Comparison of ENCODE assay signal across 8 cellular contexts in the genomic region with DNA sequence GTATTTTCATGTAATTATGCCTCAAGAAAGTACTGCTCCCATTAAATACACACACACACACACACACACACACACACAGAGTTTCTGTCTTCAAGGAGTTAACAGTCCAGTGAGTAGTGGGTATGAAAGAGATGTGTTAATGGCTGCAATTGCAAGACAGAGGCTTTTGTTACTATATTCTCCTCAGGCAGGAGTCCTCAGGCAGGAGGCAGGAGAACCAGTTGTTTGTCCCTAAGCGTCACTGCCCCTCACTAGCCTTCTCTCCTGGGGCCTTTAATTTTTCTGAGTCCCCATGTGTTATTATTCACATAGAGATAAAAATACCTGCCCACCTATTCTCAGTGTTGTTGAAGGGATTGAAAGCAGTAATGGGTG. TPM values are rescaled to one million over a fixed set of nuclear protein-coding genes. Genes with fewer than 3 reads are reported as not detected.
DNase-seq lines count a peak whose midpoint lies in the region; ATAC-seq, FAIRE-seq and TF ChIP-seq lines count a peak whose summit lies in the region.

No MANE protein-coding gene starts in this region.

- CTCF ChIA-PET in activated CD8-positive, alpha-beta T cell treated with anti-CD3 and anti-CD28 coated beads for 36 hours (lab: Charles Lee): interaction anchor here (0.7 to 5.2 kb wide), 18 partner anchors 8 to 823 kb away, joined by 3 to 259 read pairs (median 3); no protein-coding TSS in a partner anchor
- CTCF ChIA-PET in HepG2 (lab: Yijun Ruan, JAX; ENCODE audit: low intra/inter-chr PET ratio, low total read pairs): interaction anchor here (0.8 to 7.7 kb wide), 32 partner anchors 11 to 511 kb away, joined by 3 to 200 read pairs (median 8); partner anchors contain the start of genes ABHD4, AJUBA, CDH24 and DAD1

- TF ChIP-seq POLR2A in HepG2 (IDR thresholded peaks at IDR 0.05; ENCODE audit: insufficient read depth in 1 of 2, low read depth in 2 of 2, low read length in 2 of 2) (no peak), stomach (IDR thresholded peaks at IDR 0.05) (no peak)

- POLR2A ChIA-PET in activated CD8-positive, alpha-beta T cell treated with anti-CD3 and anti-CD28 coated beads for 36 hours (lab: Charles Lee): interaction anchor here (0.8 to 14.7 kb wide), 9 partner anchors 8 to 91 kb away, joined by 3 to 575 read pairs (median 5); partner anchors contain the start of gene DAD1
- POLR2A ChIA-PET in HepG2 (lab: Yijun Ruan, JAX): interaction anchor here (0.8 kb wide), 1 partner anchor 209 kb away, joined by 5 read pairs; the partner anchor contains the start of gene OXA1L

- in situ Hi-C loops in HepG2 (cut with HindIII; ENCODE audit: extremely low pct_ligation_motif_present, low pct_unique_long_range_greater_than_20kb): loop anchor here (5.0 kb wide), 3 partner anchors 94 to 494 kb away; no protein-coding TSS in a partner anchor

- no peak for TF ChIP-seq RAD21 in HepG2 (CRISPR knock-in tag; IDR thresholded peaks at IDR 0.05)

- H3K27me3 ChIP-seq in HepG2 (ENCODE audit: control insufficient read depth in 1 of 2, insufficient read depth in 2 of 2, low read length in 2 of 2) (peaks cover 7 to 35% of the 10 kb centered on the region in 2 experiments; a peak in 4 of 5 replicates), stomach (no peaks in the 10 kb centered on the region)

- H3K4me3 Mint-ChIP-seq in activated T-cell treated with anti-CD3 and anti-CD28 coated beads, Interleukin-2, amount 50 U/mL, for 24 hours: peak overlapping the region; percentile 82
- H3K4me3 Mint-ChIP-seq in activated CD8-positive, alpha-beta T cell treated with anti-CD3 and anti-CD28 coated beads for 36 hours: peak overlapping the region; percentile 82

- H4K20me1 ChIP-seq in HepG2 (ENCODE audit: insufficient read depth, low read length): no peaks in the 10 kb centered on the region

- H3K4me2 ChIP-seq in HepG2 (ENCODE audit: low read depth, low read length): peak overlapping the region; percentile 80

- H2AFZ ChIP-seq in HepG2 (ENCODE audit: low read length): peak overlapping the region; percentile 52

- H3K9ac ChIP-seq in HepG2 (ENCODE audit: insufficient read depth, low read depth, low read length): no peak overlapping the region

- peak overlapping the region in 1 of 3 experiments; percentile 38; a peak in 2 of 6 replicates for H3K4me3 ChIP-seq in HepG2 (replicated peaks in 1 of 3; ENCODE audit: insufficient read depth in 1 of 3, low read depth in 2 of 3, low read length in 3 of 3)
- H3K4me3 ChIP-seq in stomach: no peak overlapping the region

- TF ChIP-seq CTCF in activated CD8-positive, alpha-beta T cell treated with anti-CD3 and anti-CD28 coated beads for 36 hours (IDR thresholded peaks at IDR 0.05): no peak
- TF ChIP-seq CTCF in HepG2 (CRISPR knock-in tag; IDR thresholded peaks at IDR 0.05): no peak
- TF ChIP-seq CTCF in stomach (IDR thresholded peaks at IDR 0.05): no peak

- H3K79me2 ChIP-seq in HepG2 (ENCODE audit: insufficient read depth, low read length): no peaks in the 10 kb centered on the region

- H3K27ac ChIP-seq in HepG2 (ENCODE audit: extremely low read length, insufficient read depth, low read length): no peak overlapping the region
- H3K27ac ChIP-seq in stomach: peak overlapping the region; percentile 82 to 91 (median 85)

- WGBS in HepG2 (ENCODE audit: low lambda C conversion rate): 40% methylated on average over 1 of the region's 1 CpG
- WGBS in stomach, 5 donors: 45 to 79% (median 63%) methylated on average over 1 of the region's 1 CpG

- H3K36me3 Mint-ChIP-seq in activated T-cell treated with anti-CD3 and anti-CD28 coated beads, Interleukin-2, amount 50 U/mL, for 24 hours (ENCODE audit: low read depth): peaks cover 45% of the 10 kb centered on the region
- H3K36me3 Mint-ChIP-seq in activated CD8-positive, alpha-beta T cell treated with anti-CD3 and anti-CD28 coated beads for 36 hours (ENCODE audit: low read depth): peaks cover 29% of the 10 kb centered on the region

- no peak for DNase-seq in activated T-cell treated with anti-CD3 and anti-CD28 coated beads, Interleukin-2, amount 50 U/mL, for 24 hours
- DNase-seq in activated T-cell treated with anti-CD3 and anti-CD28 coated beads for 4 hours (no peak), HepG2 (ENCODE audit: low spot score) (no peak), stomach (no peak), LoVo (ENCODE audit: low spot score) (no peak)
- peak; percentile 19 for DNase-seq in activated CD8-positive, alpha-beta T cell treated with anti-CD3 and anti-CD28 coated beads for 36 hours

- peaks cover 95% of the 10 kb centered on the region for H3K4me1 Mint-ChIP-seq in activated T-cell treated with anti-CD3 and anti-CD28 coated beads, Interleukin-2, amount 50 U/mL, for 24 hours (ENCODE audit: low read depth)
- peaks cover 81% of the 10 kb centered on the region for H3K4me1 Mint-ChIP-seq in activated CD8-positive, alpha-beta T cell treated with anti-CD3 and anti-CD28 coated beads for 36 hours (ENCODE audit: low read depth)

- H3K4me1 ChIP-seq in HepG2 (ENCODE audit: insufficient read depth, low read length) (peaks cover 70% of the 10 kb centered on the region), stomach (peaks cover 60 to 73% (median 65%) of the 10 kb centered on the region in 4 donors)

- H3K27me3 Mint-ChIP-seq in activated T-cell treated with anti-CD3 and anti-CD28 coated beads, Interleukin-2, amount 50 U/mL, for 24 hours: peaks cover 2% of the 10 kb centered on the region
- peaks cover 3% of the 10 kb centered on the region for H3K27me3 Mint-ChIP-seq in activated CD8-positive, alpha-beta T cell treated with anti-CD3 and anti-CD28 coated beads for 36 hours

- H3K27ac Mint-ChIP-seq in activated T-cell treated with anti-CD3 and anti-CD28 coated beads, Interleukin-2, amount 50 U/mL, for 24 hours: peak overlapping the region; percentile 99
- H3K27ac Mint-ChIP-seq in activated CD8-positive, alpha-beta T cell treated with anti-CD3 and anti-CD28 coated beads for 36 hours: peak overlapping the region; percentile 94

- BruUV-seq in HepG2 (replicated peaks; lab: Mats Ljungman, UMichigan): no TSS peak

- H3K9me3 ChIP-seq in HepG2 (ENCODE audit: low read length) (no peaks in the 10 kb centered on the region), stomach (no peaks in the 10 kb centered on the region)

- no peak for ATAC-seq in activated CD8-positive, alpha-beta T cell treated with anti-CD3 and anti-CD28 coated beads for 36 hours
- no peak for ATAC-seq in HepG2
- no peak for ATAC-seq in HG03378 (IDR thresholded peaks at IDR 0.05; ENCODE audit: unreplicated experiment)
- no peak for ATAC-seq in GM18520 (IDR thresholded peaks at IDR 0.05; ENCODE audit: unreplicated experiment)

- no peak for FAIRE-seq in HepG2 (lab: Jason Lieb, UNC)

- TF ChIP-seq EP300 in HepG2 (IDR thresholded peaks at IDR 0.05; ENCODE audit: low read depth in 2 of 2, low read length in 2 of 2) (no peak), HepG2 (CRISPR knock-in tag; IDR thresholded peaks at IDR 0.05; ENCODE audit: borderline replicate concordance) (no peak), stomach (IDR thresholded peaks at IDR 0.05) (no peak)

- no peaks in the 10 kb centered on the region for H3K9me3 Mint-ChIP-seq in activated T-cell treated with anti-CD3 and anti-CD28 coated beads, Interleukin-2, amount 50 U/mL, for 24 hours
- H3K9me3 Mint-ChIP-seq in activated CD8-positive, alpha-beta T cell treated with anti-CD3 and anti-CD28 coated beads for 36 hours: no peaks in the 10 kb centered on the region

- H3K36me3 ChIP-seq in HepG2 (replicated peaks in 1 of 2; ENCODE audit: control insufficient read depth in 1 of 2, insufficient read depth in 2 of 2, low read length in 2 of 2) (no peaks in the 10 kb centered on the region), stomach (no peaks in the 10 kb centered on the region)

- intact Hi-C loops in activated CD8-positive, alpha-beta T cell treated with anti-CD3 and anti-CD28 coated beads for 36 hours (cut with micrococcal nuclease): loop anchor here (1.0 to 10.0 kb wide), 4 partner anchors 12 to 813 kb away; no protein-coding TSS in a partner anchor
- intact Hi-C loops in HepG2 (cut with micrococcal nuclease; ENCODE audit: unreplicated experiment) (loop anchor here (1.0 to 5.0 kb wide), 13 partner anchors 12 to 500 kb away; partner anchors contain the start of genes DAD1, OR6J1 and OXA1L), stomach (cut with DNase I; ENCODE audit: low total_unique reads) (loop anchor here (10.0 kb wide), 1 partner anchor 287 kb away; no protein-coding TSS in a partner anchor)

RNA-seq across cellular contexts. Expression of gene DAD1, which starts 31.2 kb away (rescaled TPM):
- total RNA-seq in activated CD8-positive, alpha-beta T cell treated with anti-CD3 and anti-CD28 coated beads for 36 hours: 100 to 1,000 TPM; 194 to 196 TPM
- total RNA-seq in HepG2 (2016; rRNA removed; fragmentation: Illumina TruSeq; extraction: Trizol) (385 and 558 TPM in 2 replicates), stomach (100 to 1,000 TPM in 2 of 5 donors, 10 to 100 TPM in 2, not detected in 1; 36.8 to 191 (median 80.8) TPM)
- total RNA-seq in HepG2 (2016; cell fraction: cytosol; rRNA removed; fragmentation: Illumina TruSeq; extraction: Trizol; ENCODE audit: low read depth): 148 and 149 TPM in 2 replicates
- 449 and 577 TPM in 2 replicates for total RNA-seq in HepG2 (2016; cell fraction: insoluble cytoplasmic fraction; rRNA removed; fragmentation: Illumina TruSeq; extraction: Trizol)
- total RNA-seq in HepG2 (2016; cell fraction: membrane; rRNA removed; fragmentation: Illumina TruSeq; extraction: Trizol): 133 and 150 TPM in 2 replicates
- total RNA-seq in HepG2 (2016; cell fraction: nucleus; rRNA removed; fragmentation: Illumina TruSeq; extraction: Trizol): 382 and 439 TPM in 2 replicates
- polyA plus RNA-seq in HepG2 (2011; rRNA removed) (508 and 626 TPM in 2 replicates), stomach (100 to 1,000 TPM; 172 to 236 (median 202) TPM)
- polyA plus RNA-seq in HepG2 (2011; cell fraction: cytosol; rRNA removed): 1,110 and 1,232 TPM in 2 replicates
- 187 and 222 TPM in 2 replicates for polyA plus RNA-seq in HepG2 (2011; cell fraction: nucleus; rRNA removed)
- polyA plus RNA-seq in HepG2 (2012): 327 and 493 TPM in 2 replicates
- polyA plus RNA-seq in HepG2 (2016; cell fraction: cytosol; fragmentation: Illumina TruSeq; extraction: Trizol; ENCODE audit: low read depth): 141 and 152 TPM in 2 replicates
- polyA plus RNA-seq in HepG2 (2016; cell fraction: insoluble cytoplasmic fraction; fragmentation: Illumina TruSeq; extraction: Trizol; ENCODE audit: low read depth): 395 and 434 TPM in 2 replicates
- 122 and 125 TPM in 2 replicates for polyA plus RNA-seq in HepG2 (2016; cell fraction: membrane; fragmentation: Illumina TruSeq; extraction: Trizol; ENCODE audit: low read depth)
- 602 and 624 TPM in 2 replicates for polyA plus RNA-seq in HepG2 (2016; cell fraction: nucleus; fragmentation: Illumina TruSeq; extraction: Trizol; ENCODE audit: insufficient read depth, low read depth)
- 261 and 460 TPM in 2 replicates for polyA minus RNA-seq in HepG2 (2011; rRNA and poly(A)+ RNA removed; ENCODE audit: low replicate concordance)
- polyA minus RNA-seq in HepG2 (2011; cell fraction: cytosol; rRNA and poly(A)+ RNA removed): 132 TPM in 2 replicates
- 79.2 and 94.7 TPM in 2 replicates for polyA minus RNA-seq in HepG2 (2011; cell fraction: nucleus; rRNA and poly(A)+ RNA removed)

RNA-seq across cellular contexts. Expression of gene ABHD4, which starts 40.3 kb away (rescaled TPM):
- 1 to 10 TPM; 8.6 to 9.4 TPM for total RNA-seq in activated CD8-positive, alpha-beta T cell treated with anti-CD3 and anti-CD28 coated beads for 36 hours
- total RNA-seq in HepG2 (2016; rRNA removed; fragmentation: Illumina TruSeq; extraction: Trizol): 16.1 and 22.8 TPM in 2 replicates
- total RNA-seq in HepG2 (2016; cell fraction: cytosol; rRNA removed; fragmentation: Illumina TruSeq; extraction: Trizol; ENCODE audit: low read depth): 1.9 and 2.6 TPM in 2 replicates
- total RNA-seq in HepG2 (2016; cell fraction: insoluble cytoplasmic fraction; rRNA removed; fragmentation: Illumina TruSeq; extraction: Trizol): 13.5 and 23.6 TPM in 2 replicates
- 5.5 and 6.1 TPM in 2 replicates for total RNA-seq in HepG2 (2016; cell fraction: membrane; rRNA removed; fragmentation: Illumina TruSeq; extraction: Trizol)
- 15.3 and 18.4 TPM in 2 replicates for total RNA-seq in HepG2 (2016; cell fraction: nucleus; rRNA removed; fragmentation: Illumina TruSeq; extraction: Trizol)
- 47.5 and 48.1 TPM in 2 replicates for polyA plus RNA-seq in HepG2 (2011; rRNA removed)
- 40.5 and 42.2 TPM in 2 replicates for polyA plus RNA-seq in HepG2 (2011; cell fraction: cytosol; rRNA removed)
- polyA plus RNA-seq in HepG2 (2011; cell fraction: nucleus; rRNA removed): 28.4 and 31.8 TPM in 2 replicates
- 28.4 and 31.9 TPM in 2 replicates for polyA plus RNA-seq in HepG2 (2012)
- 4.3 and 5.4 TPM in 2 replicates for polyA plus RNA-seq in HepG2 (2016; cell fraction: cytosol; fragmentation: Illumina TruSeq; extraction: Trizol; ENCODE audit: low read depth)
- polyA plus RNA-seq in HepG2 (2016; cell fraction: insoluble cytoplasmic fraction; fragmentation: Illumina TruSeq; extraction: Trizol; ENCODE audit: low read depth): 31.7 and 36.0 TPM in 2 replicates
- 10.4 and 12.8 TPM in 2 replicates for polyA plus RNA-seq in HepG2 (2016; cell fraction: membrane; fragmentation: Illumina TruSeq; extraction: Trizol; ENCODE audit: low read depth)
- 27.4 and 28.0 TPM in 2 replicates for polyA plus RNA-seq in HepG2 (2016; cell fraction: nucleus; fragmentation: Illumina TruSeq; extraction: Trizol; ENCODE audit: insufficient read depth, low read depth)
- 45.6 and 63.5 TPM in 2 replicates for polyA minus RNA-seq in HepG2 (2011; rRNA and poly(A)+ RNA removed; ENCODE audit: low replicate concordance)
- polyA minus RNA-seq in HepG2 (2011; cell fraction: cytosol; rRNA and poly(A)+ RNA removed): 14.6 and 19.0 TPM in 2 replicates
- polyA minus RNA-seq in HepG2 (2011; cell fraction: nucleus; rRNA and poly(A)+ RNA removed): 26.9 and 36.6 TPM in 2 replicates
- 100 to 1,000 TPM in 1 of 5 donors, 10 to 100 TPM in 4; 12.2 to 130 (median 27.7) TPM for total RNA-seq in stomach
- 10 to 100 TPM; 14.8 to 24.3 (median 17.0) TPM for polyA plus RNA-seq in stomach
